ENCODE assay signal across 8 cellular contexts in the genomic region with DNA sequence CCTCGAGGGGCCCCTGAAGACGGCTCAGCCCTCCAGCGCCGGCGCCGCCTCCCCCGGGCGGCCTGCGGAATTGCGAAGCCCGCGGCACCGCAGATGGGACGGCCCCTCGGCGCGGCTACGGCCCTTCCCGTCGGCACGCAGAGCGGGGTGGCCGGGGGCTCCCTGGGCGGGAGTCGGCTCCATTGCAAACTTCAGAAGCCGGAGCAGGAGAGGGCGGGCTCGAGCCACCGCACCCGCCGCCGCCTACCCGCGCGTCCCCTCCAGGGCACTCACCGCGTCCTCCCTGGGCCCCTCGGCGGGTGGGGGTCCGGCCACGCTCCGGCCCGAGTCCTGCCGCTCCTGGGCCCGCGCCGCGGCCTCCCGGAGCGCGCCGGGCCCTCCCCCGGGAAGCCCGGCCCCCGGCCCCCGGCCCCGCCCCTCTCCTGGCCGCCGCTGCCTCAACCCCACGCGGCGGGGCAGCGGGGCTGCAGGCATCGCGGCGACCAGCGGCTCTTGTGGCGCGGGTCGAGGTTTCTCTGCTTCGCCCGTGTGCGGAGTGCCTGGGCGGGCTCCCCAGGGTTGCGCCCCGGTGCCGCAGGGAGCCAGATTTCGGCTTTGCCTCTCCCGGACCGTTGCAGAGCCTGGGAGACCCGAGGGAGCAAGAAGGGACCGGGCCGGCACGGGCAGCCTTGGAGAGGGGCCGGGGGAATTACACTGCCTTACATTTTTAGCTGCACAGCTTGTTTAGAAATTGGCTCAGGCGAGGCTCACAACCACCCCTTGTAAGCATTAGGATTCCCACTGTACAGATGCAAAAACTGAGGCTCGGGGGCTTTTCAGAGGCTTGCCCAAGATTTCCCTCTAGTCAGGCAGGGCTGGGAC. TPM values are rescaled to one million over a fixed set of nuclear protein-coding genes. Genes with fewer than 3 reads are reported as not detected.
DNase-seq lines count a peak whose midpoint lies in the region; ATAC-seq and TF ChIP-seq lines count a peak whose summit lies in the region.

PACSIN3 (minus strand) TSS at position 359 of the 861 bp plus-strand sequence. CDS start 3,707 bp downstream, outside the sequence.

- peaks cover 2% of the 10 kb centered on the region for H3K36me3 Mint-ChIP-seq in activated CD4-positive, alpha-beta T cell treated with anti-CD3 and anti-CD28 coated beads, Interleukin-2, amount 10 ng/mL, durations not matched to agents 7 days and 5 days (ENCODE audit: low read depth)
- no peaks in the 10 kb centered on the region for H3K36me3 Mint-ChIP-seq in memory B cell

- no peaks in the 10 kb centered on the region for H3K9me3 Mint-ChIP-seq in activated CD4-positive, alpha-beta T cell treated with anti-CD3 and anti-CD28 coated beads, Interleukin-2, amount 10 ng/mL, durations not matched to agents 7 days and 5 days
- no peaks in the 10 kb centered on the region for H3K9me3 Mint-ChIP-seq in memory B cell
- no peaks in the 10 kb centered on the region for H3K9me3 Mint-ChIP-seq in stimulated activated naive CD8-positive, alpha-beta T cell treated with anti-CD3 and anti-CD28 coated beads, Interleukin-15, amount 100 ng/mL, for 72 hours

- 0 out of 2 replicates have a peak within 1 kb of the TSS, but pooled peaks have one; percentile 38 for H2BK120ac ChIP-seq in IMR-90 (ENCODE audit: low read depth, low read length)

- dilution Hi-C loops in IMR-90 (cut with HindIII; ENCODE audit: low sequenced_read_pairs, unreplicated experiment), result no loop called here

- H3K27ac Mint-ChIP-seq in activated CD4-positive, alpha-beta T cell treated with anti-CD3 and anti-CD28 coated beads, Interleukin-2, amount 10 ng/mL, durations not matched to agents 7 days and 5 days, result no peak within 1 kb of the TSS
- peak within 1 kb of the TSS; percentile 23 for H3K27ac Mint-ChIP-seq in memory B cell
- H3K27ac Mint-ChIP-seq in stimulated activated naive CD8-positive, alpha-beta T cell treated with anti-CD3 and anti-CD28 coated beads, Interleukin-15, amount 100 ng/mL, for 72 hours, result peak within 1 kb of the TSS in 1 of 2 donors; percentile 19

- H3K23ac ChIP-seq in IMR-90 (ENCODE audit: low read depth, low read length), result peak within 1 kb of the TSS; percentile 69

- no TSS peak for BruUV-seq in IMR-90 (replicated peaks; lab: Mats Ljungman, UMichigan)

- H3K27ac ChIP-seq in IMR-90 (ENCODE audit: insufficient read depth, low read length), result peak within 1 kb of the TSS; percentile 83

- peak within 1 kb of the TSS; percentile 95 for H2AFZ ChIP-seq in IMR-90 (replicated peaks; ENCODE audit: low read length, poor library complexity)

- DNase-seq in activated T-cell treated with anti-CD3 and anti-CD28 coated beads for 48 hours (ENCODE audit: low read depth) (peak; percentile 49), activated T-cell treated with anti-CD3 and anti-CD28 coated beads for 4 hours (no peak), IMR-90 (peak; percentile 19), memory B cell (ENCODE audit: low spot score in 2 of 2) (peak; percentile 25 to 48), NCI-H187 treated with DMSO at 0.1 percent for 48 hours (lab: John Stamatoyannopoulos, UW) (no peak)
- DNase-seq in activated CD4-positive, alpha-beta T cell treated with anti-CD3 and anti-CD28 coated beads, Interleukin-2, amount 10 ng/mL, durations not matched to agents 7 days and 5 days, result peak; percentile 32
- peak in 1 of 2 donors; percentile 47 for DNase-seq in stimulated activated naive CD8-positive, alpha-beta T cell treated with anti-CD3 and anti-CD28 coated beads, Interleukin-15, amount 100 ng/mL, for 72 hours

- H3K36me3 ChIP-seq in IMR-90 (ENCODE audit: control insufficient read depth, insufficient read depth, low read length) (peaks cover 4% of the 10 kb centered on the region; the same call in 1 of the 2 replicates), endocrine pancreas (ENCODE audit: control insufficient read depth, insufficient read depth, low read length) (no peaks in the 10 kb centered on the region)

- H3K4me1 Mint-ChIP-seq in activated CD4-positive, alpha-beta T cell treated with anti-CD3 and anti-CD28 coated beads, Interleukin-2, amount 10 ng/mL, durations not matched to agents 7 days and 5 days, result peaks cover 13% of the 10 kb centered on the region
- peaks cover 5% of the 10 kb centered on the region for H3K4me1 Mint-ChIP-seq in memory B cell
- peaks cover 16% of the 10 kb centered on the region for H3K4me1 Mint-ChIP-seq in stimulated activated naive CD8-positive, alpha-beta T cell treated with anti-CD3 and anti-CD28 coated beads, Interleukin-15, amount 100 ng/mL, for 72 hours

- H3K27me3 ChIP-seq in IMR-90 (ENCODE audit: control insufficient read depth, insufficient read depth, low read length), result no peaks in the 10 kb centered on the region
- no peaks in the 10 kb centered on the region for H3K27me3 ChIP-seq in endocrine pancreas (ENCODE audit: control insufficient read depth, insufficient read depth, low read length)

- no peak for TF ChIP-seq CTCF in IMR-90 (conservative IDR thresholded peaks at IDR 0.05; ENCODE audit: low read depth, low read length)

- H3K27me3 Mint-ChIP-seq in activated CD4-positive, alpha-beta T cell treated with anti-CD3 and anti-CD28 coated beads, Interleukin-2, amount 10 ng/mL, durations not matched to agents 7 days and 5 days, result peaks cover 37% of the 10 kb centered on the region
- peaks cover 10% of the 10 kb centered on the region for H3K27me3 Mint-ChIP-seq in memory B cell
- peaks cover 46% of the 10 kb centered on the region for H3K27me3 Mint-ChIP-seq in stimulated activated naive CD8-positive, alpha-beta T cell treated with anti-CD3 and anti-CD28 coated beads, Interleukin-15, amount 100 ng/mL, for 72 hours

- no peak within 1 kb of the TSS; the same call in 1 of the 2 replicates for H3K56ac ChIP-seq in IMR-90 (ENCODE audit: extremely low read depth, insufficient read depth, low read length)

- peak within 1 kb of the TSS; percentile 21; the same call in 1 of the 3 replicates for H2BK15ac ChIP-seq in IMR-90 (ENCODE audit: low read depth, low read length)

- intact Hi-C loops in IMR-90 (cut with micrococcal nuclease), result no loop called here

- peak within 1 kb of the TSS; percentile 94 for H2AK9ac ChIP-seq in IMR-90 (replicated peaks; ENCODE audit: low read depth, low read length, poor library complexity)

- H2BK20ac ChIP-seq in IMR-90 (ENCODE audit: low read depth, low read length), result no peak within 1 kb of the TSS

- WGBS in IMR-90 (ENCODE audit: extremely low coverage in 2 of 2, insufficient read length in 1 of 2), 2 experiments, result 1% methylated on average over 57 of the region's 87 CpGs; no CpG with 5 or more reads in 1 of the 2 experiments

- in situ Hi-C loops in IMR-90 (cut with MboI; ENCODE audit: low sequenced_read_pairs), result no loop called here

- peak within 1 kb of the TSS; percentile 94 for H3K4me2 ChIP-seq in IMR-90 (ENCODE audit: low read depth, low read length)

- H3K4ac ChIP-seq in IMR-90 (ENCODE audit: low read depth, low read length), result peak within 1 kb of the TSS; percentile 82

- H2AK5ac ChIP-seq in IMR-90 (ENCODE audit: low read depth, low read length), result peak within 1 kb of the TSS; percentile 75

- peaks cover 4% of the 10 kb centered on the region; the same call in 1 of the 2 replicates for H4K20me1 ChIP-seq in IMR-90 (ENCODE audit: insufficient read depth, low read length)

- peak within 1 kb of the TSS; percentile 53 for H2BK5ac ChIP-seq in IMR-90 (ENCODE audit: low read depth, low read length, poor library complexity, severe bottlenecking)

- H3K4me1 ChIP-seq in IMR-90 (ENCODE audit: control insufficient read depth, insufficient read depth, low read length), result peaks cover 18% of the 10 kb centered on the region
- no peaks in the 10 kb centered on the region for H3K4me1 ChIP-seq in endocrine pancreas (ENCODE audit: control insufficient read depth, insufficient read depth, low read length)

- H4K8ac ChIP-seq in IMR-90 (ENCODE audit: low read depth in 2 of 2, low read length in 2 of 2), result peak within 1 kb of the TSS; percentile 75 to 90

- CTCF ChIA-PET in IMR-90 (lab: Yijun Ruan, JAX), result no interaction called here
- CTCF ChIA-PET in activated CD4-positive, alpha-beta T cell treated with anti-CD3 and anti-CD28 coated beads, Interleukin-2, amount 10 ng/mL, durations not matched to agents 7 days and 5 days (lab: Charles Lee), result interaction anchor here (1.0 to 2.8 kb wide), 9 partner anchors 9 to 188 kb away, joined by 3 to 18 read pairs (median 5); partner anchors contain the start of genes ARFGAP2 and DDB2

- POLR2A ChIA-PET in IMR-90 (lab: Charles Lee; ENCODE audit: unreplicated experiment), result no interaction called here
- POLR2A ChIA-PET in activated CD4-positive, alpha-beta T cell treated with anti-CD3 and anti-CD28 coated beads, Interleukin-2, amount 10 ng/mL, durations not matched to agents 7 days and 5 days (lab: Charles Lee), result interaction anchor here (0.6 to 1.1 kb wide), 3 partner anchors 29 to 1062 kb away, joined by 3 to 5 read pairs (median 4); partner anchors contain the start of genes ACP2 and DDB2

- TF ChIP-seq RAD21 in IMR-90 (IDR thresholded peaks at IDR 0.05; ENCODE audit: low read length), result no peak

- H3K18ac ChIP-seq in IMR-90 (ENCODE audit: low read depth, low read length), result peak within 1 kb of the TSS; percentile 76

- peaks cover 4 to 23% of the 10 kb centered on the region in 2 experiments; a peak in 1 of 4 replicates for H3K79me1 ChIP-seq in IMR-90 (ENCODE audit: low read depth in 1 of 2, low read length in 2 of 2)

- peak within 1 kb of the TSS; percentile 63 for H3K4me3 Mint-ChIP-seq in activated CD4-positive, alpha-beta T cell treated with anti-CD3 and anti-CD28 coated beads, Interleukin-2, amount 10 ng/mL, durations not matched to agents 7 days and 5 days
- peak within 1 kb of the TSS; percentile 75 for H3K4me3 Mint-ChIP-seq in memory B cell
- peak within 1 kb of the TSS; percentile 76 to 83 for H3K4me3 Mint-ChIP-seq in stimulated activated naive CD8-positive, alpha-beta T cell treated with anti-CD3 and anti-CD28 coated beads, Interleukin-15, amount 100 ng/mL, for 72 hours

- H3K14ac ChIP-seq in IMR-90 (replicated peaks; ENCODE audit: low read depth, low read length), result peak within 1 kb of the TSS; percentile 80

- H3K9me3 ChIP-seq in IMR-90 (ENCODE audit: control insufficient read depth, insufficient read depth, low read length) (no peaks in the 10 kb centered on the region), endocrine pancreas (ENCODE audit: control insufficient read depth, low read length) (no peaks in the 10 kb centered on the region)

- peak within 1 kb of the TSS; percentile 84 for H4K91ac ChIP-seq in IMR-90 (ENCODE audit: insufficient read depth, low read depth, low read length)

- peak within 1 kb of the TSS; percentile 94 for H4K5ac ChIP-seq in IMR-90 (ENCODE audit: low read depth, low read length)

- no peaks in the 10 kb centered on the region for H3K9me1 ChIP-seq in IMR-90 (ENCODE audit: insufficient read depth, low read length)

- ATAC-seq in IMR-90 (ENCODE audit: low read depth) (peak; percentile 73), memory B cell (ENCODE audit: low read depth) (peak; percentile 68)
- peak; percentile 78 for ATAC-seq in stimulated activated naive CD8-positive, alpha-beta T cell treated with anti-CD3 and anti-CD28 coated beads, Interleukin-15, amount 100 ng/mL, for 72 hours

- TF ChIP-seq POLR2A in IMR-90 (IDR thresholded peaks at IDR 0.05; ENCODE audit: low read depth, low read length), result no peak

- H3K9ac ChIP-seq in IMR-90 (ENCODE audit: low read depth, low read length) (peak within 1 kb of the TSS; percentile 72), endocrine pancreas (ENCODE audit: control insufficient read depth, insufficient read depth, low read length) (peak within 1 kb of the TSS; percentile 42)

- H3K4me3 ChIP-seq in IMR-90 (ENCODE audit: insufficient read depth, low read depth, low read length) (peak within 1 kb of the TSS; percentile 94), endocrine pancreas (ENCODE audit: control insufficient read depth, insufficient read depth, low read length) (peak within 1 kb of the TSS; percentile 29)

RNA-seq across cellular contexts. Expression of gene PACSIN3, which starts in this region (rescaled TPM):
- total RNA-seq in IMR-90 (2012; rRNA removed), result 18.9 and 19.2 TPM in 2 replicates
- polyA plus RNA-seq in IMR-90 (2012; rRNA removed), result 21.1 and 24.5 TPM in 2 replicates
- polyA plus RNA-seq in IMR-90 (2012; cell fraction: cytosol; rRNA removed), result 30.8 and 31.9 TPM in 2 replicates
- 22.7 and 43.7 TPM in 2 replicates for polyA plus RNA-seq in IMR-90 (2012; cell fraction: nucleus; rRNA removed; ENCODE audit: low replicate concordance)
- 1 to 10 TPM; 1.8 to 2.2 TPM for total RNA-seq in activated CD4-positive, alpha-beta T cell treated with anti-CD3 and anti-CD28 coated beads, Interleukin-2, amount 10 ng/mL, durations not matched to agents 7 days and 5 days

Comparison
In these comparisons a context has a peak if more than half of its experiments do, and no peak if none do; other contexts are left out.
1. DNase-seq: peak in activated T-cell treated with anti-CD3 and anti-CD28 coated beads for 48 hours (single experiment), IMR-90 (single experiment), activated CD4-positive, alpha-beta T cell treated with anti-CD3 and anti-CD28 coated beads, Interleukin-2, amount 10 ng/mL, durations not matched to agents 7 days and 5 days (single experiment) and memory B cell (2 of 2); none in activated T-cell treated with anti-CD3 and anti-CD28 coated beads for 4 hours (single experiment) and NCI-H187 treated with DMSO at 0.1 percent for 48 hours (single experiment).
2. Peak in every context shown above with its lines, with median percentiles within 50 percentile points of each other: ATAC-seq and H3K4me3 Mint-ChIP-seq.